21 cellular contexts compared by ENCODE assay signal in the genomic region with DNA sequence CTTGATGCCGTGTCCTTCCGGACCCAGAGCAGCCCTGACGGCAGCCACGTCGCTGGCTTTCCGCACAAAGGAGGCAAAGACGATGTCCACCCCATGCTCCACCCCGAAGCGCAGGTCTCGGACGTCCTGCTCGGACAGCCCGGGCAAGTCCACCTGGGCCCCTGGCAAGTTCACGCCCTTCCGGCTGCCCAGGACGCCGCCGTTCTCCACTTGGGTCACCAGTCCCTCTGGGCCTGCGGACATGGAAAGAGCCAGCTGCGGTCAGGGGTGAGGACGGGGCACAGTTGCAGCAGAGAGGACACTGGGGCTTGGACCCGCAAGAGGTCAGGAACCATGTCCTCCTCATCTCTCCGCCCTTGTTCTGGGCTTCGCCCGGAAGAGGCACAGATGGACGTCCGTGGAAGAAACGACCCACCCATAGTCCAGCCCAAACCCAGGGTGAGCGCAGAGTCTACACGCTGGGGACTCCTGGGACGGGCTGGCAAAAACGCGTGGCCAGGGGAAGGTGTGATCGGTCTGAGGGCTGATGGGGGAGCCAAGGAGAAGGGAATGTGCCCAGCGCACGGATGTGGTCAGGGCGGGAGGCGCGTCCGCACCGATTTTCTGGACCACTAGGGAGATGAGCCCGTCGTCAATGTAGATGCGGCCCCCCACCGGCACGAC. TPM values are rescaled to one million over a fixed set of nuclear protein-coding genes. Genes with fewer than 3 reads are reported as not detected.
DNase-seq lines count a peak whose midpoint lies in the region; TF ChIP-seq lines count a peak whose summit lies in the region.
"Had no signal": no experiment of that assay in that cellular context is flagged by ENCODE, and none has a peak within 500 bp of the region (broad histone marks: within the 10 kb centered on the region; RNA-seq: fewer than 3 reads in every experiment).

No MANE protein-coding gene starts in this region.

- CTCF ChIA-PET in Calu3 (lab: Charles Lee): no interaction called here

- H3K36me3 ChIP-seq in smooth muscle cell (ENCODE audit: low read depth): no peaks in the 10 kb centered on the region
- H3K36me3 ChIP-seq: colonic mucosa, MG63, pancreas had no signal

- H3K9me3 Mint-ChIP-seq in T-helper 1 cell treated with Interleukin-12 subunit alpha and Interleukin-12 subunit beta and Interleukin-4 antibody, amounts not matched to agents 30 μg/mL and 1 μg/mL, for 36 hours: no peaks in the 10 kb centered on the region
- H3K9me3 Mint-ChIP-seq in Calu3 (ENCODE audit: low read depth, unreplicated experiment): no peaks in the 10 kb centered on the region
- H3K9me3 Mint-ChIP-seq: activated CD4-positive, alpha-beta T cell treated with anti-CD3 and anti-CD28 coated beads, Interleukin-2, amount 10 ng/mL, durations not matched to agents 7 days and 5 days; CD4-positive, alpha-beta T cell had no signal

- H3K4me3 Mint-ChIP-seq in T-helper 1 cell treated with Interleukin-12 subunit alpha and Interleukin-12 subunit beta and Interleukin-4 antibody, amounts not matched to agents 30 μg/mL and 1 μg/mL, for 36 hours: peak overlapping the region; percentile 42
- H3K4me3 Mint-ChIP-seq in Calu3 (ENCODE audit: low read depth, unreplicated experiment): no peak overlapping the region
- H3K4me3 Mint-ChIP-seq: activated CD4-positive, alpha-beta T cell treated with anti-CD3 and anti-CD28 coated beads, Interleukin-2, amount 10 ng/mL, durations not matched to agents 7 days and 5 days; CD4-positive, alpha-beta T cell had no signal

- no peak overlapping the region for H3K27ac ChIP-seq in smooth muscle cell (ENCODE audit: low read depth)
- H3K27ac ChIP-seq: 22Rv1, colonic mucosa, pancreas, RWPE1, tibial nerve had no signal

- H3F3A ChIP-seq in smooth muscle cell (ENCODE audit: low read depth): no peaks in the 10 kb centered on the region

- 42% methylated on average over 46 of the region's 46 CpGs for WGBS in smooth muscle cell (ENCODE audit: low lambda C conversion rate)

- H3K27me3 Mint-ChIP-seq in T-helper 1 cell treated with Interleukin-12 subunit alpha and Interleukin-12 subunit beta and Interleukin-4 antibody, amounts not matched to agents 30 μg/mL and 1 μg/mL, for 36 hours (ENCODE audit: low read depth): peaks cover 63% of the 10 kb centered on the region
- peaks cover 42% of the 10 kb centered on the region for H3K27me3 Mint-ChIP-seq in Calu3 (ENCODE audit: unreplicated experiment)

- intact Hi-C loops in Calu3 (cut with micrococcal nuclease; ENCODE audit: unreplicated experiment): no loop called here

- H3K9ac ChIP-seq in smooth muscle cell (ENCODE audit: low read depth): no peak overlapping the region

- peaks cover 2% of the 10 kb centered on the region for H3K9me3 ChIP-seq in iPS-18c (ENCODE audit: control insufficient read depth, insufficient read depth, low read length)
- no peaks in the 10 kb centered on the region for H3K9me3 ChIP-seq in smooth muscle cell (replicated peaks; ENCODE audit: low read depth)
- H3K9me3 ChIP-seq: colonic mucosa, MG63, pancreas, tibial nerve had no signal

- H3K36me3 Mint-ChIP-seq in T-helper 1 cell treated with Interleukin-12 subunit alpha and Interleukin-12 subunit beta and Interleukin-4 antibody, amounts not matched to agents 30 μg/mL and 1 μg/mL, for 36 hours (ENCODE audit: low read depth): peaks cover 8% of the 10 kb centered on the region
- no peaks in the 10 kb centered on the region for H3K36me3 Mint-ChIP-seq in Calu3 (ENCODE audit: insufficient read depth, unreplicated experiment)

- BruUV-seq in Calu3 (replicated peaks; lab: Mats Ljungman, UMichigan): no TSS peak

- peaks cover 9% of the 10 kb centered on the region for H3K4me1 Mint-ChIP-seq in T-helper 1 cell treated with Interleukin-12 subunit alpha and Interleukin-12 subunit beta and Interleukin-4 antibody, amounts not matched to agents 30 μg/mL and 1 μg/mL, for 36 hours (ENCODE audit: low read depth)
- no peaks in the 10 kb centered on the region for H3K4me1 Mint-ChIP-seq in Calu3 (ENCODE audit: low read depth, unreplicated experiment)

- H3K27ac Mint-ChIP-seq in T-helper 1 cell treated with Interleukin-12 subunit alpha and Interleukin-12 subunit beta and Interleukin-4 antibody, amounts not matched to agents 30 μg/mL and 1 μg/mL, for 36 hours: no peak overlapping the region
- no peak overlapping the region for H3K27ac Mint-ChIP-seq in Calu3 (ENCODE audit: unreplicated experiment)
- H3K27ac Mint-ChIP-seq: activated CD4-positive, alpha-beta T cell treated with anti-CD3 and anti-CD28 coated beads, Interleukin-2, amount 10 ng/mL, durations not matched to agents 7 days and 5 days; CD4-positive, alpha-beta T cell had no signal

- H3K4me3 ChIP-seq in choroid plexus epithelial cell (ENCODE audit: low read depth, low read length): peak overlapping the region; percentile 8
- H3K4me3 ChIP-seq in iPS-18c (ENCODE audit: insufficient read depth, low read depth, low read length): peak overlapping the region; percentile 87
- H3K4me3 ChIP-seq in smooth muscle cell: peak overlapping the region; percentile 18
- H3K4me3 ChIP-seq: colonic mucosa, MG63, pancreas had no signal

- no peaks in the 10 kb centered on the region for H4K20me1 ChIP-seq in smooth muscle cell (ENCODE audit: low read depth)

- H3K79me2 ChIP-seq in smooth muscle cell (ENCODE audit: low read depth): no peaks in the 10 kb centered on the region

- DNase-seq in T-helper 1 cell (no peak), choroid plexus epithelial cell (ENCODE audit: low read depth) (no peak), smooth muscle cell (lab: John Stamatoyannopoulos, UW; ENCODE audit: unreplicated experiment) (no peak), Calu3 (no peak), NCI-H2196 (lab: John Stamatoyannopoulos, UW; ENCODE audit: unreplicated experiment) (no peak), NCI-H2227 (lab: John Stamatoyannopoulos, UW; ENCODE audit: unreplicated experiment) (no peak)
- DNase-seq: activated CD4-positive, alpha-beta T cell treated with anti-CD3 and anti-CD28 coated beads, Interleukin-2, amount 10 ng/mL, durations not matched to agents 7 days and 5 days; amygdala; CD4-positive, alpha-beta T cell; colonic mucosa; mesenchymal stem cell; MG63; NCI-H2081; NCI-H774; pancreas had no signal

- H3K27me3 ChIP-seq in smooth muscle cell (ENCODE audit: low read depth): peaks cover 48% of the 10 kb centered on the region
- H3K27me3 ChIP-seq: MG63, pancreas had no signal

- peaks cover 6% of the 10 kb centered on the region for H3K4me1 ChIP-seq in smooth muscle cell (ENCODE audit: low read depth)
- H3K4me1 ChIP-seq: colonic mucosa, pancreas had no signal

- H2AFZ ChIP-seq in smooth muscle cell (ENCODE audit: low read depth): no peak overlapping the region

- H3K4me2 ChIP-seq in smooth muscle cell: peak overlapping the region; percentile 77

- TF ChIP-seq CTCF in choroid plexus epithelial cell (conservative IDR thresholded peaks at IDR 0.05; ENCODE audit: low read depth, low read length) (no peak), smooth muscle cell (IDR thresholded peaks at IDR 0.05; ENCODE audit: borderline replicate concordance, insufficient read depth, poor library complexity, severe bottlenecking) (no peak), Calu3 (IDR thresholded peaks at IDR 0.05; ENCODE audit: unreplicated experiment) (no peak)

RNA-seq across cellular contexts. Expression of a gene that starts 6.6 kb away (rescaled TPM):
- total RNA-seq in smooth muscle cell (0.09 TPM in 1 of 2 replicates, not detected in the other), Calu3 (2022) (not detected in 2 replicates)
- 0.07 TPM in 1 of 2 replicates, not detected in the other for polyA plus RNA-seq in smooth muscle cell
- total RNA-seq: activated CD4-positive, alpha-beta T cell treated with anti-CD3 and anti-CD28 coated beads, Interleukin-2, amount 10 ng/mL, durations not matched to agents 7 days and 5 days; CD4-positive, alpha-beta T cell; T-helper 2 cell treated with Interferon-gamma antibody and Interleukin-4, amounts not matched to agents 100 ng/mL and 5 ng/mL, for 36 hours had no signal

RNA-seq across cellular contexts. Expression of a gene that starts 14.0 kb away (rescaled TPM):
- total RNA-seq in smooth muscle cell (104 and 136 TPM in 2 replicates), Calu3 (2022) (329 and 410 TPM in 2 replicates)
- 208 and 299 TPM in 2 replicates for polyA plus RNA-seq in smooth muscle cell

RNA-seq across cellular contexts. Expression of a gene that starts 17.4 kb away (rescaled TPM):
- total RNA-seq in smooth muscle cell (0.49 and 0.72 TPM in 2 replicates), Calu3 (2022) (11.8 and 19.6 TPM in 2 replicates)
- 1.2 and 1.6 TPM in 2 replicates for polyA plus RNA-seq in smooth muscle cell

RNA-seq across cellular contexts. Expression of a gene that starts 21.3 kb away (rescaled TPM):
- 23.6 and 25.5 TPM in 2 replicates for total RNA-seq in smooth muscle cell
- 23.5 and 32.2 TPM in 2 replicates for polyA plus RNA-seq in smooth muscle cell
- 78.5 and 79.4 TPM in 2 replicates for total RNA-seq in Calu3 (2022)

RNA-seq across cellular contexts. Expression of a gene that starts 26.0 kb away (rescaled TPM):
- 28.6 and 28.7 TPM in 2 replicates for total RNA-seq in smooth muscle cell
- polyA plus RNA-seq in smooth muscle cell: 33.2 and 42.6 TPM in 2 replicates
- total RNA-seq in Calu3 (2022): 48.4 and 49.0 TPM in 2 replicates

Comparison
In these comparisons a context has a peak if more than half of its experiments do, and no peak if none do; other contexts are left out.
1. H3K4me3 ChIP-seq: peak in every context shown above with its lines; median percentile 87 in iPS-18c; 18 in smooth muscle cell; 8 in choroid plexus epithelial cell.